6 cellular contexts compared by ENCODE assay signal in the genomic region with DNA sequence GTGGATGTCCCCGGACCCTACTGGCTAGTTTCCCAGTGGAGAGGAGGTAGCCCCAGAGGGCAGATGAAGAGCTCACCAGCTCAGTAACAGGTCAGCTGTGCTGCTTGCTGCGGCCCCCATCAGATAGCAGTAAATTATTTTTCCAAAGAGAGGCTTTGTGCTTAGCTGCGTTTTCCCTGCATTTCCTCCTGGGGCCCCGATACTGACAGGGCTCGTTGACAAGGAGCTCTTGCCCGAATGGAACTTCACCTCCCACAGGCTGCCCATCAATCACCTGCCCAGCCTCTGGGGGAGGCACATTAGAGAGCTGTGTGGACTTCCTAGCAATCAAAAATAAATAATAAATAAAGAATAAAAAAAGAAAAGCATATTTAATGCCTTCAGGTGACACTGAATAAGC.
"Had no signal": no experiment of that assay in that cellular context is flagged by ENCODE, and none has a peak within 500 bp of the region (broad histone marks: within the 10 kb centered on the region; RNA-seq: fewer than 3 reads in every experiment).

No MANE protein-coding gene starts in this region.

- H3K27me3 Mint-ChIP-seq: IgD-negative memory B cell had no signal

- ATAC-seq: GM23338, HepG2 had no signal

- H3K4me1 Mint-ChIP-seq: GM23338, H9, IgD-negative memory B cell had no signal

- H3K36me3 Mint-ChIP-seq: IgD-negative memory B cell had no signal

- H3K9me3 Mint-ChIP-seq: GM23338, H9, IgD-negative memory B cell had no signal

- H3K27ac Mint-ChIP-seq: GM23338, H9, IgD-negative memory B cell had no signal

- DNase-seq: H9, HCEC 1CT, KBM-7 had no signal

- H3K4me3 Mint-ChIP-seq: GM23338, H9, IgD-negative memory B cell had no signal
